Comparison of ENCODE assay signal across 8 cellular contexts in genomic region chr20:50690979-50691584, GRCh38. TPM values are rescaled to one million over a fixed set of nuclear protein-coding genes. Genes with fewer than 3 reads are reported as not detected.
DNase-seq lines count a peak whose midpoint lies in the region; ATAC-seq and TF ChIP-seq lines count a peak whose summit lies in the region.

RIPOR3 (minus strand) TSS chr20:50691542; CDS start chr20:50691128, 414 bp downstream.

- peak; percentile 43 for DNase-seq in AG08395 (ENCODE audit: low spot score)
- peak; percentile 34 for DNase-seq in SK-N-DZ (ENCODE audit: low spot score)
- peak; percentile 24 for DNase-seq in fibroblast of mammary gland (ENCODE audit: low read depth)
- DNase-seq in midbrain (lab: John Stamatoyannopoulos, UW): no peak
- DNase-seq in activated naive CD4-positive, alpha-beta T cell treated with Interleukin-2 at 50 U/mL for 16 hours: no peak

- no peaks in the 10 kb centered on the region for H3K79me2 ChIP-seq in neural cell (replicated peaks; ENCODE audit: insufficient read depth, low read length)

- TF ChIP-seq EP300 in neural cell (conservative IDR thresholded peaks at IDR 0.05; ENCODE audit: poor library complexity, severe bottlenecking): no peak

- no peak within 1 kb of the TSS for H3K27ac ChIP-seq in neural cell (ENCODE audit: low read length)

- H3K9me3 ChIP-seq in neural cell (ENCODE audit: low read length): no peaks in the 10 kb centered on the region

- peaks cover 10% of the 10 kb centered on the region for H3K27me3 ChIP-seq in neural cell (ENCODE audit: insufficient read depth, low read depth, low read length)

- H3F3A ChIP-seq in neural cell (ENCODE audit: insufficient read depth, low read length, poor library complexity, severe bottlenecking): no peaks in the 10 kb centered on the region

- H3K4me3 ChIP-seq in fibroblast of mammary gland (ENCODE audit: control insufficient read depth, low read depth, low read length) (peak within 1 kb of the TSS; percentile 38), neural cell (ENCODE audit: low read length) (peak within 1 kb of the TSS; percentile 13)

- TF ChIP-seq RAD21 in neural cell (conservative IDR thresholded peaks at IDR 0.05): no peak

- no peak within 1 kb of the TSS for H3K4me2 ChIP-seq in neural cell (ENCODE audit: low read length)

- ATAC-seq in GM19351 (IDR thresholded peaks at IDR 0.05; ENCODE audit: unreplicated experiment): no peak
- ATAC-seq in HG03565 (IDR thresholded peaks at IDR 0.05; ENCODE audit: unreplicated experiment): no peak

- H3K9me2 ChIP-seq in neural cell (ENCODE audit: insufficient read depth, low read length): no peaks in the 10 kb centered on the region

- no peak within 1 kb of the TSS for H3K9ac ChIP-seq in neural cell (ENCODE audit: low read length)

- H4K20me1 ChIP-seq in neural cell (ENCODE audit: insufficient read depth): no peaks in the 10 kb centered on the region

- H2AFZ ChIP-seq in neural cell (ENCODE audit: low read depth, low read length): no peak within 1 kb of the TSS

- TF ChIP-seq CTCF in fibroblast of mammary gland (conservative IDR thresholded peaks at IDR 0.05; ENCODE audit: control insufficient read depth, insufficient read depth, low read depth, low read length) (no peak), neural cell (IDR thresholded peaks at IDR 0.05; ENCODE audit: poor library complexity, severe bottlenecking) (no peak)

- H3K36me3 ChIP-seq in neural cell (ENCODE audit: insufficient read depth, low read length): no peaks in the 10 kb centered on the region

TF ChIP-seq in neural cell, 6 proteins besides CTCF, POLR2A, EP300 and RAD21:
- no peak for TF ChIP-seq REST (IDR thresholded peaks at IDR 0.05; ENCODE audit: borderline replicate concordance)
- no peak for TF ChIP-seq MXI1 (conservative IDR thresholded peaks at IDR 0.05; ENCODE audit: poor library complexity, severe bottlenecking)
- no peak for TF ChIP-seq SMC3 (conservative IDR thresholded peaks at IDR 0.05; ENCODE audit: poor library complexity)
- TF ChIP-seq EZH2 (IDR thresholded peaks at IDR 0.05; ENCODE audit: borderline replicate concordance, insufficient read depth, low read length, poor library complexity, severe bottlenecking): no peak
- TF ChIP-seq TAF1 (IDR thresholded peaks at IDR 0.05; ENCODE audit: low read depth): no peak
- no peak for TF ChIP-seq POLR2AphosphoS5 (IDR thresholded peaks at IDR 0.05)

RNA-seq across cellular contexts. Expression of gene RIPOR3, which starts in this region (rescaled TPM):
- not detected in 2 replicates for polyA plus RNA-seq in SK-N-DZ (2014; cell fraction: cytosol; rRNA removed)
- polyA plus RNA-seq in SK-N-DZ (2014; cell fraction: nucleus; rRNA removed): not detected in 2 replicates
- not detected in 2 replicates for polyA plus RNA-seq in neural cell
- polyA minus RNA-seq in neural cell: not detected in 2 replicates

Comparison
In these comparisons a context has a peak if more than half of its experiments do, and no peak if none do; other contexts are left out.
1. DNase-seq: peak in AG08395 (single experiment), SK-N-DZ (single experiment) and fibroblast of mammary gland (single experiment); none in midbrain (single experiment) and activated naive CD4-positive, alpha-beta T cell treated with Interleukin-2 at 50 U/mL for 16 hours (single experiment).